ENCODE assay signal across 1 cellular context in the genomic region with DNA sequence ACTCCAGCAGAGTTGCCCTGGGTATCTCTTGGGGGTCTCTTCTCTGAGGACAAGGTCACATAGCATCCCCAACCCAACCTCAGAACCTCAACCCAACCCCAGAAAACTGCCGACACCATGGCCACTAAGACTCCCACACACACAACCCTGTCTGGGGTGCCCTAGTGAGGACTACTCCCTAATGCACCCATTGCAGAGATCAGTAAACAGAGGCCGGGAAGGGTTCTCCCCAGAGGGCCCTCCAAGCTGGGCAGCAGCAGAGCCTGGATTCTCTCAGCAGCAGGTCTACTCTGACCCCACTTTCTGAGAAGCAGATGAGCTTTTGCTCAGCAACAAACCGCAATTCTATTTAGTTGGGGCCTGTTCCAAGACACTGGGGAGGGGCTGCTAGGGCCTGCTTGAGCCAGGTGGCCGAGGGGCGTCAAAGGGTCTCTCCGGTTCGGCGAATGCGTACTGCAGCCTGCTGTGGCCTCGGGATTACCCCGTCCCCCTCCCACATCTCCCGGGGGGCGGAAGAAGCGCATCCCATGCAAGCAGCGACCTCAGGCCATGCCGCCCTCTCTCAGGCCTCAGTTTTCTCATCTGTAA.
TF ChIP-seq lines count a peak whose summit lies in the region.

No MANE protein-coding gene starts in this region.

TF ChIP-seq in A549, 52 proteins besides CTCF, POLR2A, EP300 and RAD21 (continued from another document):
- TF ChIP-seq, protein P1, sequence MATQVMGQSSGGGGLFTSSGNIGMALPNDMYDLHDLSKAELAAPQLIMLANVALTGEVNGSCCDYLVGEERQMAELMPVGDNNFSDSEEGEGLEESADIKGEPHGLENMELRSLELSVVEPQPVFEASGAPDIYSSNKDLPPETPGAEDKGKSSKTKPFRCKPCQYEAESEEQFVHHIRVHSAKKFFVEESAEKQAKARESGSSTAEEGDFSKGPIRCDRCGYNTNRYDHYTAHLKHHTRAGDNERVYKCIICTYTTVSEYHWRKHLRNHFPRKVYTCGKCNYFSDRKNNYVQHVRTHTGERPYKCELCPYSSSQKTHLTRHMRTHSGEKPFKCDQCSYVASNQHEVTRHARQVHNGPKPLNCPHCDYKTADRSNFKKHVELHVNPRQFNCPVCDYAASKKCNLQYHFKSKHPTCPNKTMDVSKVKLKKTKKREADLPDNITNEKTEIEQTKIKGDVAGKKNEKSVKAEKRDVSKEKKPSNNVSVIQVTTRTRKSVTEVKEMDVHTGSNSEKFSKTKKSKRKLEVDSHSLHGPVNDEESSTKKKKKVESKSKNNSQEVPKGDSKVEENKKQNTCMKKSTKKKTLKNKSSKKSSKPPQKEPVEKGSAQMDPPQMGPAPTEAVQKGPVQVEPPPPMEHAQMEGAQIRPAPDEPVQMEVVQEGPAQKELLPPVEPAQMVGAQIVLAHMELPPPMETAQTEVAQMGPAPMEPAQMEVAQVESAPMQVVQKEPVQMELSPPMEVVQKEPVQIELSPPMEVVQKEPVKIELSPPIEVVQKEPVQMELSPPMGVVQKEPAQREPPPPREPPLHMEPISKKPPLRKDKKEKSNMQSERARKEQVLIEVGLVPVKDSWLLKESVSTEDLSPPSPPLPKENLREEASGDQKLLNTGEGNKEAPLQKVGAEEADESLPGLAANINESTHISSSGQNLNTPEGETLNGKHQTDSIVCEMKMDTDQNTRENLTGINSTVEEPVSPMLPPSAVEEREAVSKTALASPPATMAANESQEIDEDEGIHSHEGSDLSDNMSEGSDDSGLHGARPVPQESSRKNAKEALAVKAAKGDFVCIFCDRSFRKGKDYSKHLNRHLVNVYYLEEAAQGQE (IDR thresholded peaks at IDR 0.05): no peak
- no peak for TF ChIP-seq RFX5 (IDR thresholded peaks at IDR 0.05)
TF ChIP-seq in A549: peak in this region for 0.
